22 cellular contexts compared by ENCODE assay signal in genomic region chrY:7731651-7732050, GRCh38.
A peak's percentile ranks its signal among the peaks of the same experiment; 100 is the strongest.
DNase-seq lines count a peak whose midpoint lies in the region; ATAC-seq, FAIRE-seq and TF ChIP-seq lines count a peak whose summit lies in the region.
"Had no signal": no experiment of that assay in that cellular context is flagged by ENCODE, and none has a peak within 500 bp of the region (broad histone marks: within the 10 kb centered on the region; RNA-seq: fewer than 3 reads in every experiment).

No MANE protein-coding gene starts in this region.

- H3K27ac ChIP-seq in DND-41 (ENCODE audit: low read length) (peak overlapping the region; percentile 54; the same call in 1 of the 2 replicates), OCI-LY1 (ENCODE audit: low read depth, low read length, poor library complexity, severe bottlenecking) (peak overlapping the region; percentile 96)
- H3K27ac ChIP-seq: A549 had no signal

- ATAC-seq in DND-41 (ENCODE audit: insufficient read depth, low read depth) (no peak), HG03095 (IDR thresholded peaks at IDR 0.05; ENCODE audit: unreplicated experiment) (no peak)
- ATAC-seq: A549 had no signal

- peak; percentile 63 for FAIRE-seq in GM12891 (lab: Jason Lieb, UNC)
- FAIRE-seq: A549, GM12892, H54 had no signal

- H3K4me1 ChIP-seq in DND-41 (ENCODE audit: insufficient read depth, low read length) (peaks cover 39% of the 10 kb centered on the region), OCI-LY1 (ENCODE audit: insufficient read depth, low read length, severe bottlenecking) (peaks cover 61% of the 10 kb centered on the region)
- H3K4me1 ChIP-seq: A549, Caco-2, HAP-1 had no signal

- H3K9ac ChIP-seq in DND-41 (ENCODE audit: low read depth, low read length) (no peak overlapping the region), OCI-LY1 (ENCODE audit: low read length) (peak overlapping the region; percentile 49)

- no peaks in the 10 kb centered on the region for H3K36me3 ChIP-seq in DND-41 (ENCODE audit: insufficient read depth, low read length)
- H3K36me3 ChIP-seq in OCI-LY1 (ENCODE audit: insufficient read depth, low read length), result no peaks in the 10 kb centered on the region
- H3K36me3 ChIP-seq: HAP-1 had no signal

- H3K4me2 ChIP-seq in DND-41 (ENCODE audit: insufficient read depth, low read length) (no peak overlapping the region), OCI-LY1 (ENCODE audit: low read length) (peak overlapping the region; percentile 68)
- H3K4me2 ChIP-seq: A549 had no signal

- H3K4me3 ChIP-seq in DND-41 (ENCODE audit: low read depth in 1 of 2, low read length in 2 of 2) (no peak overlapping the region), OCI-LY1 (ENCODE audit: low read depth, low read length, poor library complexity, severe bottlenecking) (peak overlapping the region; percentile 42)
- H3K4me3 ChIP-seq: A549, HAP-1 had no signal

- no peaks in the 10 kb centered on the region for H3K9me2 ChIP-seq in OCI-LY1 (ENCODE audit: low read depth, low read length)

- H3K27me3 ChIP-seq in DND-41 (ENCODE audit: insufficient read depth, low read length, poor library complexity) (no peaks in the 10 kb centered on the region), OCI-LY1 (ENCODE audit: insufficient read depth, low read length) (no peaks in the 10 kb centered on the region)

- H4K20me1 ChIP-seq in DND-41 (ENCODE audit: insufficient read depth, low read length) (no peaks in the 10 kb centered on the region), OCI-LY1 (ENCODE audit: insufficient read depth, low read length) (no peaks in the 10 kb centered on the region)

- H2AFZ ChIP-seq in DND-41 (ENCODE audit: low read depth, low read length) (no peak overlapping the region), OCI-LY1 (ENCODE audit: low read length) (no peak overlapping the region)

- TF ChIP-seq CTCF in DND-41 (IDR thresholded peaks at IDR 0.05; ENCODE audit: borderline replicate concordance, extremely low read depth, low read length, poor library complexity, severe bottlenecking) (no peak), OCI-LY1 (IDR thresholded peaks at IDR 0.05; ENCODE audit: low read length) (no peak)

- DNase-seq in DND-41 (no peak), GM12891 (ENCODE audit: insufficient read length, low spot score) (no peak), RPMI8226 (peak; percentile 58), COR-L47 (lab: John Stamatoyannopoulos, UW) (no peak), HUDEP-2 (lab: John Stamatoyannopoulos, UW; ENCODE audit: unreplicated experiment in 76 of 76) (no peak), cardiac septum (ENCODE audit: low spot score) (no peak)
- DNase-seq: 8988T; ACHN; AML-193; C1 segment of cervical spinal cord; Caco-2; CD4-positive, alpha-beta memory T cell; DMS153; GF-D8; GOT3; HFFc6 had no signal

- no peaks in the 10 kb centered on the region for H3K9me3 ChIP-seq in DND-41 (ENCODE audit: insufficient read depth, low read length, severe bottlenecking)
- H3K9me3 ChIP-seq in OCI-LY1 (ENCODE audit: low read length), result no peaks in the 10 kb centered on the region
- H3K9me3 ChIP-seq: A549, Caco-2, HAP-1 had no signal

- intact Hi-C loops in cardiac septum (cut with DNase I), result no loop called here

- no peaks in the 10 kb centered on the region; the same call in 1 of the 2 replicates for H3F3A ChIP-seq in OCI-LY1 (ENCODE audit: insufficient read depth, low read length)

- no peak for TF ChIP-seq POLR2A in GM12891 (IDR thresholded peaks at IDR 0.05; ENCODE audit: low read depth, low read length)

- H3K79me2 ChIP-seq in DND-41 (ENCODE audit: insufficient read depth, low read length), result no peaks in the 10 kb centered on the region
- H3K79me2 ChIP-seq in OCI-LY1 (ENCODE audit: insufficient read depth, low read length), result no peaks in the 10 kb centered on the region

TF ChIP-seq in GM12891, 5 proteins besides CTCF, POLR2A, EP300 and RAD21:
- TF ChIP-seq PAX5 (IDR thresholded peaks at IDR 0.05; ENCODE audit: insufficient read depth, low read length, severe bottlenecking) (no peak), POLR2AphosphoS5 (IDR thresholded peaks at IDR 0.05; ENCODE audit: low read depth, low read length) (no peak), SPI1 (IDR thresholded peaks at IDR 0.05; ENCODE audit: low read depth, low read length) (no peak), TAF1 (IDR thresholded peaks at IDR 0.05; ENCODE audit: low read depth, low read length) (no peak), POU2F2 (IDR thresholded peaks at IDR 0.05; ENCODE audit: low read depth, low read length) (no peak)
